In the genomic region with DNA sequence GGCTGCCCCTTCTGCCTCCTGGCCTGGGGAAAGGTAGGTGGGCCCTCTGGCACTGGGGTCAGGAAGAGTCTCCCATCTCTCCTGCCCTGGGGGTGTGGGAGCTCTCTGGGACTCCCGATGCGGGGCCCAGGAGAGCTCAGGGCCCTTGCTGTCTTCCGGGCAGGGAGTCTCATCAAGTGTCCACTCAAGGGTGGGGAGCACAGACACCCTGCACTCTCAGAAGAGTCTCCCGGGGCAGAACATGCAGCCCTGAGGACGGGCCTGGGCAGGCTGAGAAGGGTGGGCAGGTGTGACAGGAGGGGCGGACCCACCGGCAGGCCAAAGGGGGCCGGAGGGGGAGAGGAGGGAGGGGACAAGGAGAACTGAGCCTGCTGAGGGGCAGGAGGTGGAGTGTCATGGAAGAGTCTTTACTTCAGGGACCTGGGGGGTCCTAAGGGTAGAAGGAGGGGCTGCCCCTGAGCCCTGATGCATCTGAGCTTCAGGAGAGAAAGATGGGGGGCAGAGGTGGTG, we compare ENCODE assay signal across 30 cellular contexts. TPM values are rescaled to one million over a fixed set of nuclear protein-coding genes. Genes with fewer than 3 reads are reported as not detected.
"Had no signal": no experiment of that assay in that cellular context is flagged by ENCODE, and none has a peak within 500 bp of the region (broad histone marks: within the 10 kb centered on the region; RNA-seq: fewer than 3 reads in every experiment).

No MANE protein-coding gene starts in this region.

- H3K9ac ChIP-seq: KMS-11 had no signal

- ATAC-seq: activated CD8-positive, alpha-beta memory T cell treated with anti-CD3 and anti-CD28 coated beads, Interleukin-2, amount 10 ng/mL, durations not matched to agents 7 days and 5 days; activated naive CD4-positive, alpha-beta T cell treated with anti-CD3 and anti-CD28 coated beads, Interleukin-2, amount 50 U/mL, for 72 hours; activated naive CD8-positive, alpha-beta T cell treated with anti-CD3 and anti-CD28 coated beads, Interleukin-2, amount 50 U/mL, for 24 hours; activated T-cell treated with anti-CD3 and anti-CD28 coated beads, Interleukin-2, amount 50 U/mL, for 4 hours; body of pancreas; Panc1; Right ventricle myocardium inferior had no signal

- H3K27ac ChIP-seq: ascending aorta, body of pancreas, KMS-11 had no signal

- H3K27ac Mint-ChIP-seq: activated B cell treated with CpG ODN at 0.5 μM for 24 hours; activated CD4-positive, alpha-beta T cell treated with anti-CD3 and anti-CD28 coated beads, Interleukin-2, amount 10 ng/mL, durations not matched to agents 24 days and 14 days; activated CD8-positive, alpha-beta memory T cell treated with anti-CD3 and anti-CD28 coated beads, Interleukin-2, amount 10 ng/mL, durations not matched to agents 7 days and 5 days; activated naive CD4-positive, alpha-beta T cell treated with anti-CD3 and anti-CD28 coated beads, Interleukin-2, amount 50 U/mL, for 72 hours; activated naive CD8-positive, alpha-beta T cell treated with anti-CD3 and anti-CD28 coated beads, Interleukin-2, amount 50 U/mL, for 24 hours; T-helper 1 cell treated with Interleukin-12 subunit alpha and Interleukin-12 subunit beta and Interleukin-4 antibody, amounts not matched to agents 30 μg/mL and 1 μg/mL, for 36 hours had no signal

- H3K27me3 ChIP-seq: ascending aorta, body of pancreas had no signal

- H3K4me1 Mint-ChIP-seq: central memory CD8-positive, alpha-beta T cell had no signal

- H3K4me3 Mint-ChIP-seq: activated B cell treated with CpG ODN at 0.5 μM for 24 hours; activated CD4-positive, alpha-beta T cell treated with anti-CD3 and anti-CD28 coated beads, Interleukin-2, amount 10 ng/mL, durations not matched to agents 24 days and 14 days; activated CD8-positive, alpha-beta memory T cell treated with anti-CD3 and anti-CD28 coated beads, Interleukin-2, amount 10 ng/mL, durations not matched to agents 7 days and 5 days; activated naive CD8-positive, alpha-beta T cell treated with anti-CD3 and anti-CD28 coated beads, Interleukin-2, amount 50 U/mL, for 24 hours; activated T-cell treated with anti-CD3 and anti-CD28 coated beads, Interleukin-2, amount 50 U/mL, for 4 hours; central memory CD8-positive, alpha-beta T cell; T-helper 1 cell treated with Interleukin-12 subunit alpha and Interleukin-12 subunit beta and Interleukin-4 antibody, amounts not matched to agents 30 μg/mL and 1 μg/mL, for 36 hours had no signal

- H3K36me3 ChIP-seq: ascending aorta had no signal

- H3K9me3 ChIP-seq: ascending aorta, body of pancreas had no signal

- H3K36me3 Mint-ChIP-seq: activated CD8-positive, alpha-beta memory T cell treated with anti-CD3 and anti-CD28 coated beads, Interleukin-2, amount 10 ng/mL, durations not matched to agents 7 days and 5 days; activated naive CD4-positive, alpha-beta T cell treated with anti-CD3 and anti-CD28 coated beads, Interleukin-2, amount 50 U/mL, for 72 hours had no signal

- H3K4me3 ChIP-seq: ascending aorta, body of pancreas had no signal

- H3K27me3 Mint-ChIP-seq: activated naive CD8-positive, alpha-beta T cell treated with anti-CD3 and anti-CD28 coated beads, Interleukin-2, amount 50 U/mL, for 24 hours; central memory CD8-positive, alpha-beta T cell had no signal

- DNase-seq: activated B cell treated with CpG ODN at 0.5 μM for 24 hours; activated CD4-positive, alpha-beta T cell treated with anti-CD3 and anti-CD28 coated beads for 1 hour; activated CD4-positive, alpha-beta T cell treated with anti-CD3 and anti-CD28 coated beads, Interleukin-2, amount 10 ng/mL, durations not matched to agents 24 days and 14 days; activated CD4-positive, alpha-beta T cell treated with anti-CD3 and anti-CD28 coated beads, Interleukin-2, amount 50 U/mL, for 48 hours; activated CD8-positive, alpha-beta memory T cell treated with anti-CD3 and anti-CD28 coated beads, Interleukin-2, amount 10 ng/mL, durations not matched to agents 7 days and 5 days; activated effector memory CD4-positive, alpha-beta T cell treated with anti-CD3 and anti-CD28 coated beads, Interleukin-2, amount 50 U/mL, for 16 hours; activated naive CD4-positive, alpha-beta T cell treated with Interleukin-2 at 50 U/mL for 16 hours; activated naive CD8-positive, alpha-beta T cell treated with anti-CD3 and anti-CD28 coated beads, Interleukin-2, amount 50 U/mL, for 24 hours; activated T-cell treated with anti-CD3 and anti-CD28 coated beads, Interleukin-2, amount 50 U/mL, for 4 hours; amniotic stem cell; body of pancreas; NCI-H1092; NCI-H1436; NCI-H1694 treated with DMSO at 0.1 percent for 48 hours; NCI-H2029 treated with DMSO at 0.1 percent for 48 hours; NCI-H226; NCI-H526; OCI-M1; RPMI8226 had no signal

- H3K9me3 Mint-ChIP-seq: activated B cell treated with CpG ODN at 0.5 μM for 24 hours; activated CD4-positive, alpha-beta T cell treated with anti-CD3 and anti-CD28 coated beads, Interleukin-2, amount 10 ng/mL, durations not matched to agents 24 days and 14 days; activated naive CD4-positive, alpha-beta T cell treated with anti-CD3 and anti-CD28 coated beads, Interleukin-2, amount 50 U/mL, for 72 hours; activated naive CD8-positive, alpha-beta T cell treated with anti-CD3 and anti-CD28 coated beads, Interleukin-2, amount 50 U/mL, for 24 hours; activated T-cell treated with anti-CD3 and anti-CD28 coated beads, Interleukin-2, amount 50 U/mL, for 4 hours; central memory CD8-positive, alpha-beta T cell; T-helper 1 cell treated with Interleukin-12 subunit alpha and Interleukin-12 subunit beta and Interleukin-4 antibody, amounts not matched to agents 30 μg/mL and 1 μg/mL, for 36 hours had no signal

RNA-seq across cellular contexts. Expression of gene PKMYT1, which starts 8.4 kb away (rescaled TPM):
- total RNA-seq: ascending aorta had no signal

RNA-seq across cellular contexts. Expression of gene CLDN9, which starts 24.1 kb away (rescaled TPM):
- total RNA-seq: activated B cell treated with CpG ODN at 0.5 μM for 24 hours; activated CD4-positive, alpha-beta T cell treated with anti-CD3 and anti-CD28 coated beads, Interleukin-2, amount 10 ng/mL, durations not matched to agents 24 days and 14 days; activated T-cell treated with anti-CD3 and anti-CD28 coated beads, Interleukin-2, amount 50 U/mL, for 4 hours; ascending aorta; SK-MEL-5 had no signal

RNA-seq across cellular contexts. Expression of gene KREMEN2, which starts 24.6 kb away (rescaled TPM):
- total RNA-seq: activated naive CD4-positive, alpha-beta T cell treated with anti-CD3 and anti-CD28 coated beads, Interleukin-2, amount 50 U/mL, for 72 hours; ascending aorta; Right ventricle myocardium inferior had no signal

RNA-seq across cellular contexts. Expression of gene CLDN6, which starts 29.3 kb away (rescaled TPM):
- total RNA-seq: activated B cell treated with CpG ODN at 0.5 μM for 24 hours; activated CD4-positive, alpha-beta T cell treated with anti-CD3 and anti-CD28 coated beads, Interleukin-2, amount 10 ng/mL, durations not matched to agents 24 days and 14 days; activated CD8-positive, alpha-beta memory T cell treated with anti-CD3 and anti-CD28 coated beads, Interleukin-2, amount 10 ng/mL, durations not matched to agents 7 days and 5 days; activated naive CD4-positive, alpha-beta T cell treated with anti-CD3 and anti-CD28 coated beads, Interleukin-2, amount 50 U/mL, for 72 hours; ascending aorta; bronchial epithelial cell; MCF 10A; NCI-H460; Right ventricle myocardium inferior; SK-MEL-5 had no signal
